8 cellular contexts compared by ENCODE assay signal in genomic region chr12:30795660-30796507, GRCh38. TPM values are rescaled to one million over a fixed set of nuclear protein-coding genes. Genes with fewer than 3 reads are reported as not detected.
A peak's percentile ranks its signal among the peaks of the same experiment; 100 is the strongest.
DNase-seq lines count a peak whose midpoint lies in the region; ATAC-seq and TF ChIP-seq lines count a peak whose summit lies in the region.

No MANE protein-coding gene starts in this region.

- H4K20me1 ChIP-seq in BLaER1 (peaks cover 54% of the 10 kb centered on the region), hepatocyte (ENCODE audit: insufficient read depth, poor library complexity, severe bottlenecking) (no peaks in the 10 kb centered on the region)

- ATAC-seq in GM19035 (IDR thresholded peaks at IDR 0.05; ENCODE audit: unreplicated experiment) (peak; percentile 88), HG03196 (IDR thresholded peaks at IDR 0.05; ENCODE audit: unreplicated experiment) (peak; percentile 88), RWPE2 (ENCODE audit: low read depth) (peak; percentile 41), sciatic nerve (peak; percentile 80)

- no peaks in the 10 kb centered on the region for H3K36me3 ChIP-seq in BLaER1
- no peaks in the 10 kb centered on the region for H3K36me3 ChIP-seq in RWPE2 (ENCODE audit: low read depth)
- no peaks in the 10 kb centered on the region for H3K36me3 ChIP-seq in ascending aorta
- H3K36me3 ChIP-seq in hepatocyte (replicated peaks; ENCODE audit: insufficient read depth, low read depth) = no peaks in the 10 kb centered on the region

- no peak overlapping the region for H3K9ac ChIP-seq in BLaER1

- H3K9me3 ChIP-seq in BLaER1 (peaks cover 17% of the 10 kb centered on the region), RWPE2 (ENCODE audit: severe bottlenecking) (no peaks in the 10 kb centered on the region), ascending aorta (no peaks in the 10 kb centered on the region), hepatocyte (ENCODE audit: low read depth) (no peaks in the 10 kb centered on the region)

- H3K4me1 ChIP-seq in BLaER1 (peaks cover 10% of the 10 kb centered on the region; the same call in 1 of the 2 replicates), RWPE2 (ENCODE audit: insufficient read depth, poor library complexity, severe bottlenecking) (peaks cover 31% of the 10 kb centered on the region), ascending aorta (peaks cover 5 to 9% of the 10 kb centered on the region in 2 donors), hepatocyte (ENCODE audit: insufficient read depth) (peaks cover 8% of the 10 kb centered on the region)

- WGBS in hepatocyte (ENCODE audit: low lambda C conversion rate, missing lambda C conversion rate) = 2% methylated on average over 61 of the region's 70 CpGs

- intact Hi-C loops in ascending aorta (cut with DNase I) = loop anchor here (1.0 to 5.0 kb wide), 2 partner anchors 41 to 99 kb away; partner anchors contain the start of gene IPO8
- intact Hi-C loops in sciatic nerve (cut with DNase I) = no loop called here

- peak overlapping the region; percentile 55 for H2AFZ ChIP-seq in hepatocyte

- H3K4me2 ChIP-seq in BLaER1 (peak overlapping the region; percentile 81), hepatocyte (peak overlapping the region; percentile 94)

- TF ChIP-seq CTCF in RWPE2 (IDR thresholded peaks at IDR 0.05; ENCODE audit: poor library complexity, severe bottlenecking) (no peak), ascending aorta (IDR thresholded peaks at IDR 0.05) (peak in 1 of 3 experiments; percentile 38), hepatocyte (IDR thresholded peaks at IDR 0.05; ENCODE audit: poor library complexity) (no peak)

- no peaks in the 10 kb centered on the region for H3K9me2 ChIP-seq in hepatocyte (replicated peaks; ENCODE audit: insufficient read depth)

- peak overlapping the region; percentile 63 for H3K4me3 ChIP-seq in BLaER1
- peak overlapping the region; percentile 48 for H3K4me3 ChIP-seq in RWPE2 (ENCODE audit: severe bottlenecking)
- peak overlapping the region; percentile 66 to 76 for H3K4me3 ChIP-seq in ascending aorta
- H3K4me3 ChIP-seq in hepatocyte = peak overlapping the region; percentile 57

- peaks cover 39% of the 10 kb centered on the region for H3K27me3 ChIP-seq in BLaER1
- no peaks in the 10 kb centered on the region for H3K27me3 ChIP-seq in RWPE2 (ENCODE audit: insufficient read depth, poor library complexity, severe bottlenecking)
- H3K27me3 ChIP-seq in ascending aorta = no peaks in the 10 kb centered on the region
- peaks cover 2% of the 10 kb centered on the region for H3K27me3 ChIP-seq in hepatocyte

- no peak overlapping the region for H3K27ac ChIP-seq in BLaER1
- H3K27ac ChIP-seq in RWPE2 (ENCODE audit: poor library complexity, severe bottlenecking) = peak overlapping the region; percentile 99
- H3K27ac ChIP-seq in ascending aorta = peak overlapping the region; percentile 68 to 75
- H3K27ac ChIP-seq in hepatocyte = no peak overlapping the region

- peak; percentile 52 for DNase-seq in RWPE2 (ENCODE audit: low spot score)
- DNase-seq in ascending aorta (ENCODE audit: low spot score in 2 of 2) = peak in 1 of 2 donors; percentile 89
- DNase-seq in hepatocyte (ENCODE audit: low spot score) = peak; percentile 75
- DNase-seq in sciatic nerve (ENCODE audit: low spot score) = peak; percentile 75
- DNase-seq in mesenteric fat pad (ENCODE audit: low spot score) = no peak

- no peaks in the 10 kb centered on the region for H3K79me2 ChIP-seq in hepatocyte

RNA-seq across cellular contexts. Expression of gene CAPRIN2, which starts 41.1 kb away (rescaled TPM):
- total RNA-seq in ascending aorta (20.6 TPM), hepatocyte (25.4 and 30.7 TPM in 2 replicates), sciatic nerve (50.8 TPM), mesenteric fat pad (14.5 TPM)
- polyA plus RNA-seq in hepatocyte = 19.0 and 23.0 TPM in 2 replicates

Comparison
In these comparisons a context has a peak if more than half of its experiments do, and no peak if none do; other contexts are left out.
1. H3K27ac ChIP-seq: peak in RWPE2 (single experiment) and ascending aorta (2 of 2); none in BLaER1 (single experiment) and hepatocyte (single experiment).
2. Peak in every context shown above with its lines, with median percentiles within 50 percentile points of each other: H3K4me3 ChIP-seq and ATAC-seq.